Comparison of ENCODE assay signal across 1 cellular context in genomic region chr19:646798-647565, GRCh38.
TF ChIP-seq lines count a peak whose summit lies in the region.

No MANE protein-coding gene starts in this region.

TF ChIP-seq in GM12878, 131 proteins besides CTCF, POLR2A, EP300 and RAD21:
- TF ChIP-seq BRCA1 (IDR thresholded peaks at IDR 0.05; ENCODE audit: low read depth, low read length): no peak
- no peak for TF ChIP-seq HDAC6 (IDR thresholded peaks at IDR 0.05; ENCODE audit: unreplicated experiment)
- TF ChIP-seq RCOR1 (conservative IDR thresholded peaks at IDR 0.05; ENCODE audit: low read depth, low read length): no peak
- TF ChIP-seq ATF3 (IDR thresholded peaks at IDR 0.05; ENCODE audit: borderline replicate concordance, extremely low read depth, low read depth, low read length): no peak
- no peak for TF ChIP-seq HCFC1 (IDR thresholded peaks at IDR 0.05; ENCODE audit: low read length)
- no peak for TF ChIP-seq CHD4 (IDR thresholded peaks at IDR 0.05)
